16 cellular contexts compared by ENCODE assay signal in the genomic region with DNA sequence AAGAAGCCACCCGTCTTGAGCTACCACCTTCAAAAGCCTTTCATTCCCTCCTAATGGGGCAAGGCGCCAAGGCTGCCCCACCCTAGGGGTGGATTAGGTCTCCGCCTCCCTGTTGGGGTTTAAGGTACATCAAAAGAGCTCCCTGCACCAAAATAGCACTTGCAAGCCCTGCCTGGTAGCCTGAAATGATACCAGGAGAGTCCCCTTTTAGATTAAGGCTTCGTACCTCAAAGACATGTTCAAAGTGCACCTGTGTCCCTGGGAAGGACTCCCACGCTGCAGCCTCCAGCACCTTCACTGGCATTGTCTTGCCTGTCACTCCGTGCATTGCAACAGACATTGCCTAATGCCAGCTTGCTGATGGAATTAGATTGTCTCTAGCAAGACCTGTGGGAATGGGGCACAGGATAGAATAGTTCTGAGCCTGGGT. TPM values are rescaled to one million over a fixed set of nuclear protein-coding genes. Genes with fewer than 3 reads are reported as not detected.
A peak's percentile ranks its signal among the peaks of the same experiment; 100 is the strongest.
DNase-seq lines count a peak whose midpoint lies in the region; ATAC-seq and TF ChIP-seq lines count a peak whose summit lies in the region.
"Had no signal": no experiment of that assay in that cellular context is flagged by ENCODE, and none has a peak within 500 bp of the region (broad histone marks: within the 10 kb centered on the region; RNA-seq: fewer than 3 reads in every experiment).

No MANE protein-coding gene starts in this region.

- H4K20me1 ChIP-seq in mammary epithelial cell (ENCODE audit: insufficient read depth, low read length) (no peaks in the 10 kb centered on the region), SU-DHL-6 (ENCODE audit: low read depth, low read length) (no peaks in the 10 kb centered on the region), H9 (ENCODE audit: control insufficient read depth, insufficient read depth, insufficient read length) (no peaks in the 10 kb centered on the region)

- H2AFZ ChIP-seq in mammary epithelial cell (ENCODE audit: low read depth, low read length) (no peak overlapping the region), SU-DHL-6 (ENCODE audit: low read depth, low read length, severe bottlenecking) (no peak overlapping the region), H9 (ENCODE audit: low read length) (no peak overlapping the region)

- no peaks in the 10 kb centered on the region for H3K79me1 ChIP-seq in H9 (ENCODE audit: insufficient read depth, low read depth, low read length, poor library complexity, severe bottlenecking)

- no peak overlapping the region for H3K18ac ChIP-seq in H9 (ENCODE audit: insufficient read length, low read depth, low read length)

- H4K5ac ChIP-seq in H9 (ENCODE audit: insufficient read length, low read depth, low read length): no peak overlapping the region

- no peak overlapping the region for H3K23ac ChIP-seq in H9 (ENCODE audit: insufficient read length, low read depth, low read length)

- H4K91ac ChIP-seq in H9 (ENCODE audit: insufficient read length, low read depth, low read length): no peak overlapping the region

- 66% methylated on average over 6 of the region's 6 CpGs for WGBS in mammary epithelial cell (ENCODE audit: low coverage, missing lambda C conversion rate)
- 61% methylated on average over 6 of the region's 6 CpGs; no CpG with 5 or more reads in 1 of the 2 donors for WGBS in transverse colon (ENCODE audit: low coverage in 1 of 2), 2 donors
- WGBS in H9 (ENCODE audit: extremely low coverage, insufficient read length, low lambda C conversion rate): no CpG with 5 or more reads among the region's 6 CpGs

- H3K4me2 ChIP-seq in mammary epithelial cell (ENCODE audit: insufficient read depth, low read depth, low read length) (no peak overlapping the region), SU-DHL-6 (ENCODE audit: low read depth, low read length, poor library complexity, severe bottlenecking) (peak overlapping the region; percentile 26), H9 (ENCODE audit: insufficient read depth, insufficient read length, low read length) (no peak overlapping the region)

- BruUV-seq in MCF 10A (replicated peaks; lab: Mats Ljungman, UMichigan) (no TSS peak), mammary epithelial cell (replicated peaks; lab: Mats Ljungman, UMichigan) (no TSS peak)

- no peak for ATAC-seq in GM19452 (IDR thresholded peaks at IDR 0.05; ENCODE audit: unreplicated experiment)
- ATAC-seq: effector memory CD8-positive, alpha-beta T cell; SK-N-SH treated with all-trans-retinoic acid at 6 μM for 48 hours had no signal

- no peak overlapping the region for H4K8ac ChIP-seq in H9 (replicated peaks; ENCODE audit: insufficient read length, low read depth, low read length)

- H3K4me1 Mint-ChIP-seq in MCF 10A (ENCODE audit: insufficient read depth, unreplicated experiment) (peaks cover 41% of the 10 kb centered on the region), glutamatergic neuron (ENCODE audit: low read depth, unreplicated experiment) (peaks cover 17% of the 10 kb centered on the region), H9 (peaks cover 36 to 42% of the 10 kb centered on the region in 2 experiments)

- DNase-seq in MCF 10A (ENCODE audit: unreplicated experiment) (peak; percentile 88), mammary epithelial cell (no peak), glutamatergic neuron (no peak), transverse colon (peak; percentile 63), occipital lobe (lab: John Stamatoyannopoulos, UW) (no peak), H9 (no peak)
- DNase-seq: activated CD4-positive, CD25-positive, alpha-beta regulatory T cell treated with anti-CD3 and anti-CD28 coated beads, Interleukin-2, amount 50 U/mL, for 72 hours; effector memory CD8-positive, alpha-beta T cell; kidney glomerular epithelial cell; NCI-H187 treated with DMSO at 0.1 percent for 48 hours; stimulated activated CD4-positive, alpha-beta T cell treated with anti-CD3 and anti-CD28 coated beads, Interleukin-4, amount 100 ng/mL, for 4 hours had no signal

- no peak for TF ChIP-seq EP300 in transverse colon (IDR thresholded peaks at IDR 0.05; ENCODE audit: low read depth)

- no peak for TF ChIP-seq POLR2A in transverse colon (IDR thresholded peaks at IDR 0.05)

- H2BK120ac ChIP-seq in H9 (ENCODE audit: low read depth, low read length, poor library complexity, severe bottlenecking): no peak overlapping the region

- H3K14ac ChIP-seq in H9 (ENCODE audit: insufficient read depth, low read length): no peak overlapping the region

- H3F3A ChIP-seq in SU-DHL-6 (ENCODE audit: insufficient read depth): peaks cover 27% of the 10 kb centered on the region

- H3K9me3 ChIP-seq in mammary epithelial cell (replicated peaks; ENCODE audit: insufficient read depth, low read length) (no peaks in the 10 kb centered on the region), SU-DHL-6 (ENCODE audit: insufficient read depth, low read length) (no peaks in the 10 kb centered on the region), transverse colon (no peaks in the 10 kb centered on the region), H9 (ENCODE audit: control insufficient read depth, low read depth, low read length) (no peaks in the 10 kb centered on the region)
- H3K9me3 ChIP-seq: right atrium auricular region had no signal

- in situ Hi-C loops in mammary epithelial cell (cut with MboI; ENCODE audit: low sequenced_read_pairs in 2 of 2): no loop called here
- in situ Hi-C loops in transverse colon (cut with MboI; ENCODE audit: low pct_ligation_motif_present in 1 of 4, low pct_unique_long_range_greater_than_20kb in 1 of 4, low sequenced_read_pairs in 3 of 4): no loop called here

- TF ChIP-seq CTCF in MCF 10A (IDR thresholded peaks at IDR 0.05; ENCODE audit: unreplicated experiment) (no peak), mammary epithelial cell (conservative IDR thresholded peaks at IDR 0.05 in 1 of 2, IDR thresholded peaks at IDR 0.05 in 1 of 2; ENCODE audit: extremely low read depth in 1 of 2, insufficient read depth in 1 of 2, low read depth in 1 of 2, low read length in 2 of 2) (no peak), SU-DHL-6 (IDR thresholded peaks at IDR 0.05; ENCODE audit: insufficient read depth, low read length, poor library complexity, severe bottlenecking) (no peak), glutamatergic neuron (IDR thresholded peaks at IDR 0.05; ENCODE audit: partially characterized antibody, unreplicated experiment) (no peak), transverse colon (IDR thresholded peaks at IDR 0.05) (no peak), H9 (conservative IDR thresholded peaks at IDR 0.05) (no peak)

- H3K27ac ChIP-seq in mammary epithelial cell (ENCODE audit: insufficient read depth, low read depth, low read length): no peak overlapping the region
- peak overlapping the region; percentile 5; the same call in 1 of the 2 replicates for H3K27ac ChIP-seq in SU-DHL-6 (ENCODE audit: low read depth, low read length)
- H3K27ac ChIP-seq in transverse colon: no peak overlapping the region
- no peak overlapping the region for H3K27ac ChIP-seq in H9 (ENCODE audit: insufficient read length, low read depth, low read length)
- H3K27ac ChIP-seq: right atrium auricular region had no signal

- no peak overlapping the region for H3K4ac ChIP-seq in H9 (ENCODE audit: low read depth, low read length)

- no peak overlapping the region for H3K27ac Mint-ChIP-seq in MCF 10A (ENCODE audit: low read depth, unreplicated experiment)
- peak overlapping the region; percentile 19 for H3K27ac Mint-ChIP-seq in glutamatergic neuron (ENCODE audit: unreplicated experiment)
- peak overlapping the region in 1 of 3 experiments; percentile 42; a peak in 1 of 7 replicates for H3K27ac Mint-ChIP-seq in H9
- H3K27ac Mint-ChIP-seq: effector memory CD8-positive, alpha-beta T cell had no signal

- H3K9me2 ChIP-seq in SU-DHL-6 (replicated peaks; ENCODE audit: insufficient read depth, low read length): no peaks in the 10 kb centered on the region

- H3K9ac ChIP-seq in mammary epithelial cell (ENCODE audit: insufficient read depth, low read length) (no peak overlapping the region), SU-DHL-6 (ENCODE audit: low read length) (no peak overlapping the region), H9 (ENCODE audit: extremely low read depth, insufficient read length, low read length) (no peak overlapping the region)

- intact Hi-C loops in MCF 10A (cut with micrococcal nuclease) (no loop called here), mammary epithelial cell (cut with micrococcal nuclease) (no loop called here), transverse colon (cut with DNase I; ENCODE audit: low total_unique reads) (no loop called here)

- no peaks in the 10 kb centered on the region for H3K27me3 ChIP-seq in mammary epithelial cell (ENCODE audit: insufficient read depth, low read length)
- H3K27me3 ChIP-seq in SU-DHL-6 (ENCODE audit: low read length): no peaks in the 10 kb centered on the region
- no peaks in the 10 kb centered on the region for H3K27me3 ChIP-seq in transverse colon
- H3K27me3 ChIP-seq in H9 (ENCODE audit: insufficient read depth, low read length): no peaks in the 10 kb centered on the region
- H3K27me3 ChIP-seq: right atrium auricular region had no signal

- H2BK12ac ChIP-seq in H9 (ENCODE audit: insufficient read length, low read depth, low read length): no peak overlapping the region

- H3K4me3 ChIP-seq in mammary epithelial cell (replicated peaks in 1 of 3; ENCODE audit: insufficient read depth in 1 of 3, low read depth in 2 of 3, low read length in 3 of 3): no peak overlapping the region
- no peak overlapping the region for H3K4me3 ChIP-seq in SU-DHL-6 (ENCODE audit: insufficient read depth, low read length, poor library complexity, severe bottlenecking)
- H3K4me3 ChIP-seq in transverse colon: no peak overlapping the region
- H3K4me3 ChIP-seq: right atrium auricular region had no signal

- no peak overlapping the region for H3T11ph ChIP-seq in H9 (ENCODE audit: low read length)

- CTCF ChIA-PET in MCF 10A (lab: Yijun Ruan, JAX): interaction anchor here (0.6 to 1.8 kb wide), 5 partner anchors 9 to 97 kb away, joined by 4 to 9 read pairs (median 6); no protein-coding TSS in a partner anchor
- CTCF ChIA-PET in mammary epithelial cell (lab: Charles Lee; ENCODE audit: low non-redundant PET): no interaction called here

- dilution Hi-C loops in mammary epithelial cell (cut with HindIII; ENCODE audit: low sequenced_read_pairs): no loop called here

- H3K36me3 ChIP-seq in mammary epithelial cell (ENCODE audit: insufficient read depth, low read length): no peaks in the 10 kb centered on the region
- no peaks in the 10 kb centered on the region for H3K36me3 ChIP-seq in SU-DHL-6 (ENCODE audit: low read length)
- H3K36me3 ChIP-seq in transverse colon: no peaks in the 10 kb centered on the region
- H3K36me3 ChIP-seq: right atrium auricular region had no signal

- H3K23me2 ChIP-seq in H9 (ENCODE audit: insufficient read length, low read depth, low read length, poor library complexity, severe bottlenecking): no peaks in the 10 kb centered on the region

- H2BK5ac ChIP-seq in H9 (ENCODE audit: insufficient read length, low read length): no peak overlapping the region

- H3K4me1 ChIP-seq in mammary epithelial cell (ENCODE audit: insufficient read depth, low read length): peaks cover 33% of the 10 kb centered on the region
- H3K4me1 ChIP-seq in transverse colon: peaks cover 0 to 41% (median 14%) of the 10 kb centered on the region in 4 donors
- H3K4me1 ChIP-seq in H9 (ENCODE audit: insufficient read depth, low read length): peaks cover 7% of the 10 kb centered on the region; the same call in 1 of the 2 replicates

- H3K9me3 Mint-ChIP-seq in MCF 10A (ENCODE audit: unreplicated experiment): no peaks in the 10 kb centered on the region
- H3K9me3 Mint-ChIP-seq in glutamatergic neuron (ENCODE audit: unreplicated experiment): peaks cover 8% of the 10 kb centered on the region
- H3K9me3 Mint-ChIP-seq in H9: no peaks in the 10 kb centered on the region
- H3K9me3 Mint-ChIP-seq: effector memory CD8-positive, alpha-beta T cell had no signal

- H2BK20ac ChIP-seq in H9 (ENCODE audit: low read depth, low read length, poor library complexity, severe bottlenecking): no peak overlapping the region

- H2AK5ac ChIP-seq in H9 (ENCODE audit: insufficient read length, low read length): no peak overlapping the region

- H3K36me3 Mint-ChIP-seq in MCF 10A (ENCODE audit: insufficient read depth, unreplicated experiment): no peaks in the 10 kb centered on the region
- no peaks in the 10 kb centered on the region for H3K36me3 Mint-ChIP-seq in glutamatergic neuron (ENCODE audit: unreplicated experiment)
- H3K36me3 Mint-ChIP-seq in H9 (ENCODE audit: insufficient read depth in 1 of 3, low read depth in 3 of 3): no peaks in the 10 kb centered on the region

- no peak overlapping the region for H3K56ac ChIP-seq in H9 (ENCODE audit: insufficient read length, low read depth, low read length)

- H3K27me3 Mint-ChIP-seq in MCF 10A (ENCODE audit: insufficient read depth, unreplicated experiment): no peaks in the 10 kb centered on the region
- peaks cover 7% of the 10 kb centered on the region for H3K27me3 Mint-ChIP-seq in glutamatergic neuron (ENCODE audit: unreplicated experiment)
- H3K27me3 Mint-ChIP-seq in H9 (ENCODE audit: low read depth): peaks cover 4% of the 10 kb centered on the region; the same call in 1 of the 2 replicates

- POLR2A ChIA-PET in MCF 10A (lab: Yijun Ruan, JAX): interaction anchor here (0.8 to 12.9 kb wide), 7 partner anchors 10 to 39 kb away, joined by 3 to 495 read pairs (median 8); a partner anchor contains a TSS

- H2BK15ac ChIP-seq in H9 (ENCODE audit: low read depth, low read length): no peak overlapping the region

- H3K79me2 ChIP-seq in mammary epithelial cell (ENCODE audit: insufficient read depth, low read length) (no peaks in the 10 kb centered on the region), SU-DHL-6 (ENCODE audit: insufficient read depth, low read length) (no peaks in the 10 kb centered on the region), H9 (ENCODE audit: insufficient read depth, low read length) (no peaks in the 10 kb centered on the region)

- H3K4me3 Mint-ChIP-seq in MCF 10A (ENCODE audit: unreplicated experiment) (no peak overlapping the region), glutamatergic neuron (ENCODE audit: unreplicated experiment) (no peak overlapping the region), H9 (no peak overlapping the region)
- H3K4me3 Mint-ChIP-seq: effector memory CD8-positive, alpha-beta T cell had no signal

RNA-seq across cellular contexts. Expression of a gene that starts 15.7 kb away (rescaled TPM):
- total RNA-seq in MCF 10A (2022): 407 and 489 TPM in 2 replicates
- 100 to 1,000 TPM; 687 to 707 TPM for total RNA-seq in mammary epithelial cell
- 414 TPM for polyA plus RNA-seq in mammary epithelial cell
- polyA minus RNA-seq in mammary epithelial cell: 451 TPM
- total RNA-seq in glutamatergic neuron (ENCODE audit: unreplicated experiment): 41.3 TPM
- total RNA-seq in transverse colon: 100 to 1,000 TPM in 3 of 4 donors, 10 to 100 TPM in 1; 34.6 to 613 (median 264) TPM
- total RNA-seq in occipital lobe: 2.0 TPM
- total RNA-seq in H9 (2021): 17.4 and 19.1 TPM in 2 replicates

RNA-seq across cellular contexts. Expression of a gene that starts 34.8 kb away (rescaled TPM):
- 0.09 TPM in 1 of 2 replicates, not detected in the other for total RNA-seq in MCF 10A (2022)
- total RNA-seq in mammary epithelial cell: under 1 TPM in 1 of 2 donors, not detected in 1; 0.17 TPM
- polyA plus RNA-seq in mammary epithelial cell: 0.02 TPM
- not detected for polyA minus RNA-seq in mammary epithelial cell
- not detected for total RNA-seq in glutamatergic neuron (ENCODE audit: unreplicated experiment)
- total RNA-seq in transverse colon: 1 to 10 TPM in 1 of 4 donors, under 1 TPM in 3; 0.14 to 1.1 (median 0.46) TPM
- not detected for total RNA-seq in occipital lobe
- total RNA-seq in H9 (2021): 0.04 TPM in 1 of 2 replicates, not detected in the other
- total RNA-seq: myocyte had no signal

Comparison
In these comparisons a context has a peak if more than half of its experiments do, and no peak if none do; other contexts are left out.
1. DNase-seq: peak in MCF 10A (single experiment) and transverse colon (single experiment); none in mammary epithelial cell (single experiment), glutamatergic neuron (single experiment), occipital lobe (single experiment) and H9 (single experiment).